In the genomic region with DNA sequence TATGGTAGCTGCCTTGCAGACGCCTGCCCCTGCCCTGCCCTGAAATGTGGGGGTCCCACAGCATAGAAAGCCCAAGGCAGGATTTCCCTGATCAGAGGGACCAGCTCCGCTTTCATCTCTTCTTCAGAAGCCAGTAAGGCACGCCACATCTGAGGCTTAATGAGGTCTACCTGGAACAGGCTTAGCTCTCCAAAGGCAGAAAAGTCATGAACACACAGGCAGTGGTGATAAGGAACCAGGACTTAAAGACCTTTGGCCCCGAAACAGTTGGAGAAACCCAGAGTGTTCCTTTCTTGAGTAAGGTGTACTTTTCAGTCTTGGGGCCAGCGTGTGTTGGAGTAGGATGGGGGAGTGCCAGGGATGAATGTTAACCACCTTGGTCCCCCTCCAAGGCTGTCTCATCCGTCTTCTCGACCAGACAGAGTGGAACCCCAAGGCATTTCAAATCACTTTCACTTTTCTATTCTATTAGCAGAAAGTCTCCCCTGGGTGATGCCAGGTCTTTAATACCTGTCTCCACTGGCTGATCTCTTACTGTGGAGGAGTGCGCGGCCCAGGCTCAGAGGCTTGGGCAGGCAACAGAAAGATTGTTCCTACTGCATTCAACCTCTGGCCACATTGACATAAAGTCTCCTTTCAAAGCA, we compare ENCODE assay signal across 1 cellular context.
TF ChIP-seq lines count a peak whose summit lies in the region.

No MANE protein-coding gene starts in this region.

TF ChIP-seq in IMR-90, 13 proteins besides CTCF, POLR2A, EP300 and RAD21:
- TF ChIP-seq MAFK (IDR thresholded peaks at IDR 0.05; ENCODE audit: low read depth, low read length), result no peak
- no peak for TF ChIP-seq MAZ (IDR thresholded peaks at IDR 0.05; ENCODE audit: borderline replicate concordance, low read depth, low read length)
- TF ChIP-seq MXI1 (IDR thresholded peaks at IDR 0.05; ENCODE audit: borderline replicate concordance, low read depth, low read length), result no peak
- TF ChIP-seq SMC3 (IDR thresholded peaks at IDR 0.05; ENCODE audit: low read depth, low read length), result no peak
- TF ChIP-seq CEBPB (IDR thresholded peaks at IDR 0.05; ENCODE audit: low read depth, low read length), result no peak
- no peak for TF ChIP-seq USF2 (IDR thresholded peaks at IDR 0.05; ENCODE audit: low read depth, low read length)
- no peak for TF ChIP-seq BHLHE40 (IDR thresholded peaks at IDR 0.05; ENCODE audit: low read depth, low read length)
- TF ChIP-seq RCOR1 (IDR thresholded peaks at IDR 0.05; ENCODE audit: insufficient replicate concordance, low read length), result no peak
- no peak for TF ChIP-seq RFX5 (IDR thresholded peaks at IDR 0.05; ENCODE audit: low read depth, low read length)
- TF ChIP-seq, protein P1, sequence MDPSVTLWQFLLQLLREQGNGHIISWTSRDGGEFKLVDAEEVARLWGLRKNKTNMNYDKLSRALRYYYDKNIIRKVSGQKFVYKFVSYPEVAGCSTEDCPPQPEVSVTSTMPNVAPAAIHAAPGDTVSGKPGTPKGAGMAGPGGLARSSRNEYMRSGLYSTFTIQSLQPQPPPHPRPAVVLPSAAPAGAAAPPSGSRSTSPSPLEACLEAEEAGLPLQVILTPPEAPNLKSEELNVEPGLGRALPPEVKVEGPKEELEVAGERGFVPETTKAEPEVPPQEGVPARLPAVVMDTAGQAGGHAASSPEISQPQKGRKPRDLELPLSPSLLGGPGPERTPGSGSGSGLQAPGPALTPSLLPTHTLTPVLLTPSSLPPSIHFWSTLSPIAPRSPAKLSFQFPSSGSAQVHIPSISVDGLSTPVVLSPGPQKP (IDR thresholded peaks at IDR 0.05; ENCODE audit: borderline replicate concordance, low read depth, low read length), result no peak
- no peak for TF ChIP-seq FOS (IDR thresholded peaks at IDR 0.05; ENCODE audit: low read depth, low read length)
- no peak for TF ChIP-seq CHD1 (IDR thresholded peaks at IDR 0.05; ENCODE audit: low read depth, low read length)
- TF ChIP-seq NFE2L2 (IDR thresholded peaks at IDR 0.05; ENCODE audit: low read depth, low read length), result no peak
